ENCODE assay signal across 8 cellular contexts in genomic region chr12:130818381-130819247, GRCh38. TPM values are rescaled to one million over a fixed set of nuclear protein-coding genes. Genes with fewer than 3 reads are reported as not detected.
A peak's percentile ranks its signal among the peaks of the same experiment; 100 is the strongest.
DNase-seq lines count a peak whose midpoint lies in the region; ATAC-seq and TF ChIP-seq lines count a peak whose summit lies in the region.

No MANE protein-coding gene starts in this region.

- H3K4me3 ChIP-seq in left lung = peak overlapping the region; percentile 23 to 48

- ATAC-seq in GM21526 (IDR thresholded peaks at IDR 0.05; ENCODE audit: low FRiP score, unreplicated experiment) (peak; percentile 86), left lung (peak; percentile 99)
- ATAC-seq in activated CD4-positive, CD25-positive, alpha-beta regulatory T cell treated with anti-CD3 and anti-CD28 coated beads, Interleukin-2, amount 50 U/mL, for 24 hours = peak; percentile 90 to 96

- peaks cover 0 to 32% of the 10 kb centered on the region in 2 donors for H3K36me3 ChIP-seq in left lung

- H3K27me3 ChIP-seq in left lung = no peaks in the 10 kb centered on the region

- TF ChIP-seq RAD21 in Ishikawa (IDR thresholded peaks at IDR 0.05; ENCODE audit: low read depth) = peak; percentile 52; the same call in 1 of the 2 replicates

- peak overlapping the region; percentile 22 to 65 for H3K27ac ChIP-seq in left lung

- DNase-seq in DMS53 (lab: John Stamatoyannopoulos, UW) (peak; percentile 94), left lung (peak; percentile 67 to 97)
- DNase-seq in central memory CD4-positive, alpha-beta T cell = peak; percentile 65
- DNase-seq in stimulated activated CD4-positive, alpha-beta T cell treated with anti-CD3 and anti-CD28 coated beads, Interleukin-4, amount 100 ng/mL, for 4 hours = peak; percentile 61 to 81
- DNase-seq in NK-92 treated with Interleukin-12 subunit alpha and Interleukin-12 subunit beta, amount 100 ng/mL, for 24 hours (lab: John Stamatoyannopoulos, UW) = no peak

- peaks cover 0 to 12% of the 10 kb centered on the region in 2 donors for H3K4me1 ChIP-seq in left lung

- intact Hi-C loops in left lung (cut with DNase I) = no loop called here

- H3K9me3 ChIP-seq in left lung = no peaks in the 10 kb centered on the region

- peak; percentile 94 to 97 for TF ChIP-seq CTCF in left lung (IDR thresholded peaks at IDR 0.05)

- no peak for TF ChIP-seq EP300 in Ishikawa (IDR thresholded peaks at IDR 0.05; ENCODE audit: borderline replicate concordance)

TF ChIP-seq in Ishikawa, 13 proteins besides CTCF, POLR2A, EP300 and RAD21:
- TF ChIP-seq MAX (IDR thresholded peaks at IDR 0.05) = peak; percentile 77
- no peak for TF ChIP-seq EGR1 (IDR thresholded peaks at IDR 0.05)
- TF ChIP-seq YY1 (IDR thresholded peaks at IDR 0.05; ENCODE audit: low read depth) = 0 out of 2 replicates have a peak, but pooled peaks have one; percentile 10
TF ChIP-seq in Ishikawa: peak in this region for 2.

RNA-seq across cellular contexts. Expression of gene STX2, which starts 20.4 kb away (rescaled TPM):
- 10 to 100 TPM; 18.1 to 24.9 TPM for total RNA-seq in left lung

RNA-seq across cellular contexts. Expression of gene RAN, which starts 53.3 kb away (rescaled TPM):
- 100 to 1,000 TPM; 431 to 653 TPM for total RNA-seq in left lung
